ENCODE assay signal across 12 cellular contexts in the genomic region with DNA sequence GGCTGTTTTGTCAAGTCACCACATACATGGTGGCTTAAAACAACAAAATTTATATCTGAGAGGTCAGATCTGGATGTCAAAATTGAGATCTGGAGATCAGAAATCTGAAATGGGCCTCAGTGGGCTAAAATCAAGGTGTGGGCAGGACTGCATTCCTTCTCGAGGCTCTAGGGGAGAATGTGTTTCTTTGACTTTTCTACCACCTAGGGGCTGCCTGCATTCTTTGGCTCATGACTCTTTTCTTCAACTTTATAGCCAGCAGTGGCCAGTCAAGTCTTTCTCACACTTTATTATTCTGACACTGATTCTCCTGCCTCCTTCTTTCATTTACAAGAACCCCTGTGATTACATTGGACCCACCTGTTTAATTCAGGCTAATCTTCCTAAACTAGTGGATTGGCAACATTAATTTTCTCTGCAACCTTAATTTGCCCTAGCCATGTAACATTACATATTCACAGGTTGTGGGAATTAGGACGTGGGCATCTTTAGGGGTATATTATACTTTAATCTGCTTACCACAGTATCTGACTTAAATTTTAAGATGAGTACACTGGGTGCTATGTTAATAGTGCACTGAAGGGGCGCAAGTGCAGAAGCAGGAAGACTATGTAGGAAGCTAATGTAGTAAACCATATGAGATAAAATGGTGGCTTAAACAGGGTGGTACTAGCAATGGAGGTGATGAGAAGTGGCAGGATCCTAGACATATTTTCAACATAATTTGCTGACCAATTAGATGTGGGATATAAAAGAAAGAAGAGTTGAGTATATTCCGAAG.
DNase-seq lines count a peak whose midpoint lies in the region; ATAC-seq, FAIRE-seq and TF ChIP-seq lines count a peak whose summit lies in the region.
"Had no signal": no experiment of that assay in that cellular context is flagged by ENCODE, and none has a peak within 500 bp of the region (broad histone marks: within the 10 kb centered on the region; RNA-seq: fewer than 3 reads in every experiment).

No MANE protein-coding gene starts in this region.

- POLR2A ChIA-PET in HepG2 (lab: Yijun Ruan, JAX): no interaction called here

- 3% methylated on average over 4 of the region's 4 CpGs for WGBS in HepG2 (ENCODE audit: low lambda C conversion rate)
- WGBS in right lobe of liver (ENCODE audit: insufficient coverage, low coverage, low lambda C conversion rate, missing lambda C conversion rate): 59% methylated on average over 4 of the region's 4 CpGs

- TF ChIP-seq EP300 in HepG2 (IDR thresholded peaks at IDR 0.05; ENCODE audit: low read depth in 2 of 2, low read length in 2 of 2): no peak
- TF ChIP-seq EP300 in HepG2 (CRISPR knock-in tag; IDR thresholded peaks at IDR 0.05; ENCODE audit: borderline replicate concordance): no peak

- no peak overlapping the region for H3K9ac ChIP-seq in HepG2 (ENCODE audit: insufficient read depth, low read depth, low read length)

- peak; percentile 79 for ATAC-seq in HepG2
- ATAC-seq in right lobe of liver: no peak
- peak; percentile 74 for ATAC-seq in HG03469 (IDR thresholded peaks at IDR 0.05; ENCODE audit: unreplicated experiment)
- no peak for ATAC-seq in mucosa of descending colon
- ATAC-seq in lower lobe of right lung: no peak
- ATAC-seq: heart right ventricle had no signal

- CTCF ChIA-PET in HepG2 (lab: Yijun Ruan, JAX; ENCODE audit: low intra/inter-chr PET ratio, low total read pairs): interaction anchor here (0.7 kb wide), 1 partner anchor 187 kb away, joined by 3 read pairs; no protein-coding TSS in a partner anchor

- H3K27me3 ChIP-seq in HepG2 (ENCODE audit: control insufficient read depth in 1 of 2, insufficient read depth in 2 of 2, low read length in 2 of 2) (no peaks in the 10 kb centered on the region), right lobe of liver (no peaks in the 10 kb centered on the region), lower lobe of right lung (ENCODE audit: low read depth) (no peaks in the 10 kb centered on the region)
- H3K27me3 ChIP-seq: heart right ventricle had no signal

- no peaks in the 10 kb centered on the region for H3K79me2 ChIP-seq in HepG2 (ENCODE audit: insufficient read depth, low read length)

- no peak for DNase-seq in HepG2 (ENCODE audit: low spot score)
- DNase-seq in right lobe of liver: no peak
- peak; percentile 13 for DNase-seq in astrocyte of the cerebellum (ENCODE audit: low read depth)
- DNase-seq in mucosa of descending colon: no peak
- DNase-seq in NCI-H2171 treated with DMSO at 0.1 percent for 48 hours (lab: John Stamatoyannopoulos, UW): no peak
- no peak for DNase-seq in lower lobe of right lung
- no peak for DNase-seq in EL
- DNase-seq: activated CD4-positive, alpha-beta T cell treated with anti-CD3 and anti-CD28 coated beads, Interleukin-2, amount 50 U/mL, for 1 hour; heart right ventricle; stimulated activated CD4-positive, alpha-beta T cell treated with anti-CD3 and anti-CD28 coated beads, Interleukin-12 subunit alpha, Interleukin-12 subunit beta, amount 100 ng/mL, for 4 hours had no signal

- H3K9me3 ChIP-seq in HepG2 (ENCODE audit: low read length): no peaks in the 10 kb centered on the region
- H3K9me3 ChIP-seq in right lobe of liver: no peaks in the 10 kb centered on the region
- H3K9me3 ChIP-seq in mucosa of descending colon: no peaks in the 10 kb centered on the region
- no peaks in the 10 kb centered on the region for H3K9me3 ChIP-seq in lower lobe of right lung
- H3K9me3 ChIP-seq: heart right ventricle had no signal

- in situ Hi-C loops in HepG2 (cut with HindIII; ENCODE audit: extremely low pct_ligation_motif_present, low pct_unique_long_range_greater_than_20kb) (no loop called here), astrocyte of the cerebellum (cut with HindIII; ENCODE audit: low sequenced_read_pairs) (no loop called here)

- intact Hi-C loops in HepG2 (cut with micrococcal nuclease; ENCODE audit: unreplicated experiment): no loop called here
- intact Hi-C loops in right lobe of liver (cut with DNase I): no loop called here
- intact Hi-C loops in mucosa of descending colon (cut with DNase I, micrococcal nuclease): no loop called here
- intact Hi-C loops in lower lobe of right lung (cut with DNase I): no loop called here

- H4K20me1 ChIP-seq in HepG2 (ENCODE audit: insufficient read depth, low read length): no peaks in the 10 kb centered on the region

- no peak overlapping the region for H3K4me2 ChIP-seq in HepG2 (ENCODE audit: low read depth, low read length)

- no peak for TF ChIP-seq POLR2A in HepG2 (IDR thresholded peaks at IDR 0.05; ENCODE audit: insufficient read depth in 1 of 2, low read depth in 2 of 2, low read length in 2 of 2)
- TF ChIP-seq POLR2A in right lobe of liver (IDR thresholded peaks at IDR 0.05): no peak

- H2AFZ ChIP-seq in HepG2 (ENCODE audit: low read length): no peak overlapping the region

- TF ChIP-seq CTCF in HepG2 (CRISPR knock-in tag; IDR thresholded peaks at IDR 0.05) (no peak), right lobe of liver (IDR thresholded peaks at IDR 0.05) (no peak), astrocyte of the cerebellum (IDR thresholded peaks at IDR 0.05; ENCODE audit: low read depth, low read length, missing control alignments) (peak; percentile 37), mucosa of descending colon (IDR thresholded peaks at IDR 0.05) (no peak), lower lobe of right lung (IDR thresholded peaks at IDR 0.05) (no peak)

- H3K4me1 ChIP-seq in HepG2 (ENCODE audit: insufficient read depth, low read length) (no peaks in the 10 kb centered on the region), right lobe of liver (no peaks in the 10 kb centered on the region), mucosa of descending colon (ENCODE audit: low read depth) (no peaks in the 10 kb centered on the region), lower lobe of right lung (no peaks in the 10 kb centered on the region)
- H3K4me1 ChIP-seq: heart right ventricle had no signal

- H3K4me3 ChIP-seq in HepG2 (replicated peaks in 1 of 3; ENCODE audit: insufficient read depth in 1 of 3, low read depth in 2 of 3, low read length in 3 of 3) (no peak overlapping the region), right lobe of liver (no peak overlapping the region), astrocyte of the cerebellum (ENCODE audit: low read depth, low read length) (no peak overlapping the region), mucosa of descending colon (no peak overlapping the region), lower lobe of right lung (no peak overlapping the region)
- H3K4me3 ChIP-seq: heart right ventricle, SK-N-MC had no signal

- no peak for TF ChIP-seq RAD21 in HepG2 (CRISPR knock-in tag; IDR thresholded peaks at IDR 0.05)

- FAIRE-seq in HepG2 (lab: Jason Lieb, UNC): no peak

- H3K36me3 ChIP-seq in HepG2 (replicated peaks in 1 of 2; ENCODE audit: control insufficient read depth in 1 of 2, insufficient read depth in 2 of 2, low read length in 2 of 2) (no peaks in the 10 kb centered on the region), right lobe of liver (no peaks in the 10 kb centered on the region), mucosa of descending colon (ENCODE audit: low read depth) (no peaks in the 10 kb centered on the region), lower lobe of right lung (no peaks in the 10 kb centered on the region)
- H3K36me3 ChIP-seq: heart right ventricle had no signal

- BruUV-seq in HepG2 (replicated peaks; lab: Mats Ljungman, UMichigan): no TSS peak

- H3K27ac ChIP-seq in HepG2 (ENCODE audit: extremely low read length, insufficient read depth, low read length) (no peak overlapping the region), right lobe of liver (no peak overlapping the region), lower lobe of right lung (no peak overlapping the region)
- H3K27ac ChIP-seq: heart right ventricle, SK-N-MC had no signal

Comparison
In these comparisons a context has a peak if more than half of its experiments do, and no peak if none do; other contexts are left out.
1. ATAC-seq: peak in HepG2 (single experiment) and HG03469 (single experiment); none in right lobe of liver (0 of 4), mucosa of descending colon (single experiment) and lower lobe of right lung (0 of 2).